Comparison of ENCODE assay signal across 12 cellular contexts in genomic region chr2:171798156-171798815, GRCh38.
A peak's percentile ranks its signal among the peaks of the same experiment; 100 is the strongest.
DNase-seq lines count a peak whose midpoint lies in the region; ATAC-seq and TF ChIP-seq lines count a peak whose summit lies in the region.
"Had no signal": no experiment of that assay in that cellular context is flagged by ENCODE, and none has a peak within 500 bp of the region (broad histone marks: within the 10 kb centered on the region; RNA-seq: fewer than 3 reads in every experiment).

No MANE protein-coding gene starts in this region.

- no peak overlapping the region for H2BK12ac ChIP-seq in mesenchymal stem cell (ENCODE audit: low read length in 2 of 2)

- H3K23ac ChIP-seq in mesenchymal stem cell (ENCODE audit: low read length in 2 of 2), result no peak overlapping the region

- H3K4me2 ChIP-seq in mesenchymal stem cell (ENCODE audit: low read length, poor library complexity, severe bottlenecking), result no peak overlapping the region

- peak overlapping the region in 1 of 2 experiments; percentile 24 for H3K18ac ChIP-seq in mesenchymal stem cell (ENCODE audit: low read depth in 1 of 2, low read length in 2 of 2)

- H4K8ac ChIP-seq in mesenchymal stem cell (ENCODE audit: low read length), result no peak overlapping the region

- no peak overlapping the region for H2AFZ ChIP-seq in mesenchymal stem cell (ENCODE audit: low read depth, low read length)

- H3K4me1 ChIP-seq in mesenchymal stem cell (ENCODE audit: control insufficient read depth, insufficient read depth, low read depth, low read length) (peaks cover 4% of the 10 kb centered on the region), lower lobe of right lung (no peaks in the 10 kb centered on the region)
- H3K4me1 ChIP-seq: gastrocnemius medialis, tibial artery had no signal

- H3K14ac ChIP-seq in mesenchymal stem cell (ENCODE audit: low read length in 2 of 2), result no peak overlapping the region

- no peak for TF ChIP-seq CTCF in astrocyte of the spinal cord (IDR thresholded peaks at IDR 0.05; ENCODE audit: low read depth, low read length)
- TF ChIP-seq CTCF in lower lobe of right lung (IDR thresholded peaks at IDR 0.05), result no peak
- TF ChIP-seq CTCF in GM10248 (IDR thresholded peaks at IDR 0.05; ENCODE audit: control extremely low read depth, extremely low read depth, low read depth, missing control alignments), result no peak

- H2BK15ac ChIP-seq in mesenchymal stem cell (ENCODE audit: low read depth, poor library complexity, severe bottlenecking), result no peak overlapping the region

- H2BK120ac ChIP-seq in mesenchymal stem cell (ENCODE audit: low read depth, low read length), result no peak overlapping the region

- peak; percentile 17 for DNase-seq in Caki2 (ENCODE audit: low read depth)
- peak; percentile 37 for DNase-seq in KG1 (lab: John Stamatoyannopoulos, UW)
- DNase-seq in astrocyte of the spinal cord (ENCODE audit: low read depth, low spot score), result peak; percentile 74
- peak; percentile 59 for DNase-seq in mesenchymal stem cell
- no peak for DNase-seq in D341Med (ENCODE audit: low spot score)
- DNase-seq in stimulated activated CD4-positive, alpha-beta T cell treated with anti-CD3 and anti-CD28 coated beads, Interleukin-1b, Interleukin-23, amount 100 ng/mL, for 48 hours, result no peak
- DNase-seq in lower lobe of right lung, result no peak
- DNase-seq in GM10248 (ENCODE audit: extremely low spot score), result no peak
- DNase-seq: gastrocnemius medialis, NCI-H345, tibial artery had no signal

- peak overlapping the region; percentile 17 for H3K9ac ChIP-seq in mesenchymal stem cell (ENCODE audit: low read length)

- H3K27me3 ChIP-seq in mesenchymal stem cell (ENCODE audit: control insufficient read depth in 1 of 2, insufficient read depth in 1 of 2, low read length in 2 of 2) (no peaks in the 10 kb centered on the region), lower lobe of right lung (ENCODE audit: low read depth) (no peaks in the 10 kb centered on the region)
- H3K27me3 ChIP-seq: gastrocnemius medialis, right atrium auricular region, tibial artery had no signal

- no peak overlapping the region for H4K91ac ChIP-seq in mesenchymal stem cell (ENCODE audit: low read length)

- H3K27ac ChIP-seq in mesenchymal stem cell (ENCODE audit: low read length, poor library complexity, severe bottlenecking) (no peak overlapping the region), lower lobe of right lung (no peak overlapping the region)
- H3K27ac ChIP-seq: gastrocnemius medialis, right atrium auricular region, tibial artery had no signal

- in situ Hi-C loops in Caki2 (cut with HindIII; ENCODE audit: low pct_unique_long_range_greater_than_20kb, low sequenced_read_pairs), result no loop called here
- in situ Hi-C loops in astrocyte of the spinal cord (cut with HindIII; ENCODE audit: low sequenced_read_pairs), result no loop called here

- intact Hi-C loops in lower lobe of right lung (cut with DNase I), result no loop called here

- H2BK5ac ChIP-seq in mesenchymal stem cell (ENCODE audit: low read depth, low read length, poor library complexity, severe bottlenecking), result no peak overlapping the region

- CTCF ChIA-PET in GM10248 (lab: Yijun Ruan, JAX), result interaction anchor here (0.9 kb wide), 2 partner anchors 12 to 14 kb away, joined by 3 read pairs; no protein-coding TSS in a partner anchor

- ATAC-seq in lower lobe of right lung, result no peak
- ATAC-seq: gastrocnemius medialis had no signal

- H3K4me3 ChIP-seq in astrocyte of the spinal cord (ENCODE audit: low read depth, low read length) (no peak overlapping the region), mesenchymal stem cell (ENCODE audit: insufficient read depth in 1 of 2, low read depth in 1 of 2, low read length in 2 of 2) (no peak overlapping the region), lower lobe of right lung (no peak overlapping the region)
- H3K4me3 ChIP-seq: gastrocnemius medialis, right atrium auricular region, tibial artery had no signal

- POLR2A ChIA-PET in GM10248 (lab: Yijun Ruan, JAX), result no interaction called here

- peaks cover 0 to 14% of the 10 kb centered on the region in 2 experiments for H3K36me3 ChIP-seq in mesenchymal stem cell (ENCODE audit: control insufficient read depth in 1 of 2, insufficient read depth in 2 of 2, low read depth in 1 of 2, low read length in 2 of 2)
- peaks cover 2% of the 10 kb centered on the region for H3K36me3 ChIP-seq in lower lobe of right lung

- 64% methylated on average over 4 of the region's 6 CpGs for WGBS in mesenchymal stem cell

- H3K4ac ChIP-seq in mesenchymal stem cell (ENCODE audit: low read depth in 1 of 2, low read length in 2 of 2), result no peak overlapping the region

- peaks cover 2% of the 10 kb centered on the region for H3K79me1 ChIP-seq in mesenchymal stem cell (replicated peaks; ENCODE audit: low read length, poor library complexity, severe bottlenecking)

- no peak overlapping the region for H2AK5ac ChIP-seq in mesenchymal stem cell (ENCODE audit: low read length, severe bottlenecking)

- H3K9me3 ChIP-seq in mesenchymal stem cell (ENCODE audit: control insufficient read depth, low read length), result no peaks in the 10 kb centered on the region
- no peaks in the 10 kb centered on the region for H3K9me3 ChIP-seq in lower lobe of right lung
- H3K9me3 ChIP-seq: gastrocnemius medialis, right atrium auricular region, tibial artery had no signal

Comparison
In these comparisons a context has a peak if more than half of its experiments do, and no peak if none do; other contexts are left out.
1. DNase-seq: peak in Caki2 (single experiment), KG1 (single experiment), astrocyte of the spinal cord (single experiment) and mesenchymal stem cell (single experiment); none in D341Med (single experiment), stimulated activated CD4-positive, alpha-beta T cell treated with anti-CD3 and anti-CD28 coated beads, Interleukin-1b, Interleukin-23, amount 100 ng/mL, for 48 hours (single experiment), lower lobe of right lung (single experiment) and GM10248 (single experiment).